Comparison of ENCODE assay signal across 32 cellular contexts in the genomic region with DNA sequence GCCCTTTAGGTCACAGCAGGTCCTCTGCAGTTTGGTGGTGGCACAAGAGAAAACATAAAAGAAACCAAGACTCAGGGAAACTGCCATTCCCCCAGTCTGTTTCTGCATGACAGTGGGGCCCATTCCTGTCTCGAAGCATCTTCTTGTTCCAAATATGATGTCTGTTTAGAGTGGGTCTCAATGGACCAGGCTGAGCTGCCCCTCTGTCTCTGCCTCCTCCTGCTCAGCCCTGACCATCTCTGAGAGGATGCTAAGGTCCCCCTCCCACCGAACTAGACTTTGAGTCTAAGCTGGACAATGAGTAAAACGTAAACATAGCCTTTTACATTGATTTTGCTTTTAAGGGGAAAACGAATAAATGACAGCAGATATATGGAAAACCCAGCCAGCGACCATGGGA. TPM values are rescaled to one million over a fixed set of nuclear protein-coding genes. Genes with fewer than 3 reads are reported as not detected.
"Had no signal": no experiment of that assay in that cellular context is flagged by ENCODE, and none has a peak within 500 bp of the region (broad histone marks: within the 10 kb centered on the region; RNA-seq: fewer than 3 reads in every experiment).

No MANE protein-coding gene starts in this region.

- DNase-seq: activated CD4-positive, alpha-beta memory T cell treated with anti-CD3 and anti-CD28 coated beads, Interleukin-2, amount 10 ng/mL, durations not matched to agents 7 days and 5 days; activated CD4-positive, alpha-beta T cell treated with anti-CD3 and anti-CD28 coated beads for 36 hours; activated CD4-positive, alpha-beta T cell treated with anti-CD3 and anti-CD28 coated beads, Interleukin-2, amount 50 U/mL, for 1 hour; activated CD4-positive, CD25-positive, alpha-beta regulatory T cell; activated naive CD4-positive, alpha-beta T cell treated with anti-CD3 and anti-CD28 coated beads, Interleukin-2, amount 50 U/mL, for 16 hours; activated naive CD8-positive, alpha-beta T cell treated with anti-CD3 and anti-CD28 coated beads, Interleukin-2, amount 50 U/mL, for 24 hours; activated T-cell treated with anti-CD3 and anti-CD28 coated beads for 4 hours; activated T-cell treated with anti-CD3 and anti-CD28 coated beads, Interleukin-2, amount 50 U/mL, for 48 hours; amniotic stem cell; Kasumi-1; KBM-7; NCI-H1105 treated with DMSO at 0.1 percent for 48 hours; NCI-H1436 treated with DMSO at 0.1 percent for 48 hours; NCI-H187; NCI-H2081; NCI-H510A treated with DMSO at 0.1 percent for 48 hours; NCI-H69; NK-92 treated with Interleukin-12 subunit alpha and Interleukin-12 subunit beta, amount 100 ng/mL, for 24 hours; SHP77; SW 1271; T-helper 2 cell; T1000 had no signal

- H3K4me1 Mint-ChIP-seq: central memory CD8-positive, alpha-beta T cell had no signal

- H3K27ac Mint-ChIP-seq: activated CD4-positive, alpha-beta memory T cell treated with anti-CD3 and anti-CD28 coated beads, Interleukin-2, amount 10 ng/mL, durations not matched to agents 7 days and 5 days; activated CD4-positive, alpha-beta T cell treated with anti-CD3 and anti-CD28 coated beads for 36 hours; activated naive CD8-positive, alpha-beta T cell treated with anti-CD3 and anti-CD28 coated beads, Interleukin-2, amount 50 U/mL, for 24 hours; activated T-helper 17 cell treated with anti-CD3 and anti-CD28 coated beads, Interleukin-2, amount 50 U/mL, for 72 hours had no signal

- H3K27me3 Mint-ChIP-seq: activated naive CD8-positive, alpha-beta T cell treated with anti-CD3 and anti-CD28 coated beads, Interleukin-2, amount 50 U/mL, for 24 hours; activated T-helper 17 cell treated with anti-CD3 and anti-CD28 coated beads, Interleukin-2, amount 50 U/mL, for 72 hours had no signal

- H3K4me3 Mint-ChIP-seq: activated CD4-positive, alpha-beta memory T cell treated with anti-CD3 and anti-CD28 coated beads, Interleukin-2, amount 10 ng/mL, durations not matched to agents 7 days and 5 days; activated CD4-positive, alpha-beta T cell treated with anti-CD3 and anti-CD28 coated beads for 36 hours; activated naive CD8-positive, alpha-beta T cell treated with anti-CD3 and anti-CD28 coated beads, Interleukin-2, amount 50 U/mL, for 24 hours; activated T-helper 17 cell treated with anti-CD3 and anti-CD28 coated beads, Interleukin-2, amount 50 U/mL, for 72 hours; central memory CD8-positive, alpha-beta T cell had no signal

- FAIRE-seq: bronchial epithelial cell, RCC 7860, TTC549 had no signal

- H3K4me1 ChIP-seq: ascending aorta, body of pancreas, SJSA1 had no signal

- H3K9me3 Mint-ChIP-seq: activated naive CD8-positive, alpha-beta T cell treated with anti-CD3 and anti-CD28 coated beads, Interleukin-2, amount 50 U/mL, for 24 hours had no signal

- ATAC-seq: activated CD4-positive, alpha-beta T cell treated with anti-CD3 and anti-CD28 coated beads for 36 hours; activated naive CD8-positive, alpha-beta T cell treated with anti-CD3 and anti-CD28 coated beads, Interleukin-2, amount 50 U/mL, for 24 hours; activated T-helper 17 cell treated with anti-CD3 and anti-CD28 coated beads, Interleukin-2, amount 50 U/mL, for 72 hours; body of pancreas; SK-N-SH treated with all-trans-retinoic acid at 6 μM for 48 hours had no signal

- H3K4me3 ChIP-seq: ascending aorta, body of pancreas, SJSA1 had no signal

- H3K9me3 ChIP-seq: ascending aorta, body of pancreas, SJSA1 had no signal

- H3K27me3 ChIP-seq: ascending aorta, body of pancreas, SJSA1 had no signal

- H3K27ac ChIP-seq: ascending aorta, body of pancreas, SJSA1 had no signal

RNA-seq across cellular contexts. Expression of a gene that starts 40.4 kb away (rescaled TPM):
- total RNA-seq: activated CD4-positive, alpha-beta memory T cell treated with anti-CD3 and anti-CD28 coated beads, Interleukin-2, amount 10 ng/mL, durations not matched to agents 7 days and 5 days; activated CD4-positive, alpha-beta T cell treated with anti-CD3 and anti-CD28 coated beads for 36 hours; activated CD8-positive, alpha-beta memory T cell treated with anti-CD3 and anti-CD28 coated beads for 36 hours; activated T-helper 17 cell treated with anti-CD3 and anti-CD28 coated beads, Interleukin-2, amount 50 U/mL, for 72 hours; ascending aorta; body of pancreas; bronchial epithelial cell; SJSA1 had no signal
